15 cellular contexts compared by ENCODE assay signal in genomic region chr14:102396531-102396930, GRCh38. TPM values are rescaled to one million over a fixed set of nuclear protein-coding genes. Genes with fewer than 3 reads are reported as not detected.
DNase-seq lines count a peak whose midpoint lies in the region; ATAC-seq, FAIRE-seq and TF ChIP-seq lines count a peak whose summit lies in the region.
"Had no signal": no experiment of that assay in that cellular context is flagged by ENCODE, and none has a peak within 500 bp of the region (broad histone marks: within the 10 kb centered on the region; RNA-seq: fewer than 3 reads in every experiment).

No MANE protein-coding gene starts in this region.

- no peak overlapping the region for H3K4me2 ChIP-seq in H1 (ENCODE audit: insufficient read depth in 1 of 2, low read depth in 2 of 2, low read length in 2 of 2)
- no peak overlapping the region for H3K4me2 ChIP-seq in mesenchymal stem cell (ENCODE audit: low read length, poor library complexity, severe bottlenecking)

- peak overlapping the region; percentile 19 for H3K27ac Mint-ChIP-seq in WTC11
- no peak overlapping the region for H3K27ac Mint-ChIP-seq in CD4-positive, alpha-beta memory T cell
- H3K27ac Mint-ChIP-seq: CD8-positive, alpha-beta T cell had no signal

- no peak overlapping the region for H4K91ac ChIP-seq in H1 (replicated peaks; ENCODE audit: insufficient read length, low read length)
- H4K91ac ChIP-seq in mesenchymal stem cell (ENCODE audit: low read length): no peak overlapping the region

- TF ChIP-seq CTCF in WTC11 (IDR thresholded peaks at IDR 0.05) (no peak), H1 (IDR thresholded peaks at IDR 0.05; ENCODE audit: control extremely low read depth in 1 of 3, insufficient read depth in 1 of 3, low read depth in 1 of 3, low read length in 3 of 3) (no peak), testis (IDR thresholded peaks at IDR 0.05) (no peak)

- H3K27me3 ChIP-seq in H1 (replicated peaks in 1 of 4; ENCODE audit: control insufficient read depth in 3 of 4, extremely low read depth in 1 of 4, insufficient read depth in 3 of 4, low read length in 3 of 4) (no peaks in the 10 kb centered on the region), testis (no peaks in the 10 kb centered on the region), mesenchymal stem cell (ENCODE audit: control insufficient read depth in 1 of 2, insufficient read depth in 1 of 2, low read length in 2 of 2) (no peaks in the 10 kb centered on the region)
- H3K27me3 ChIP-seq in CD4-positive, alpha-beta memory T cell (ENCODE audit: insufficient read depth, low read length): no peaks in the 10 kb centered on the region
- H3K27me3 ChIP-seq: BE2C had no signal

- TF ChIP-seq EP300 in H1 (IDR thresholded peaks at IDR 0.05; ENCODE audit: borderline replicate concordance in 1 of 2, low read depth in 2 of 2, low read length in 2 of 2): no peak

- CTCF ChIA-PET in WTC11 (lab: Charles Lee): no interaction called here
- CTCF ChIA-PET in H1 (lab: Charles Lee; ENCODE audit: partially characterized antibody): interaction anchor here (0.6 to 0.7 kb wide), 2 partner anchors 16 to 200 kb away, joined by 3 read pairs; no protein-coding TSS in a partner anchor
- CTCF ChIA-PET in CD4-positive, alpha-beta memory T cell (lab: Charles Lee; ENCODE audit: partially characterized antibody): no interaction called here

- peaks cover 30% of the 10 kb centered on the region for H3K4me1 Mint-ChIP-seq in WTC11
- H3K4me1 Mint-ChIP-seq in CD4-positive, alpha-beta memory T cell: peaks cover 2 to 10% (median 6%) of the 10 kb centered on the region in 4 donors

- H4K5ac ChIP-seq in H1 (ENCODE audit: insufficient read length, low read depth, low read length): no peak overlapping the region

- no peak overlapping the region for H3K4ac ChIP-seq in H1 (replicated peaks; ENCODE audit: insufficient read length, low read depth, low read length)
- no peak overlapping the region for H3K4ac ChIP-seq in mesenchymal stem cell (ENCODE audit: low read depth in 1 of 2, low read length in 2 of 2)

- peaks cover 25% of the 10 kb centered on the region for H3K36me3 Mint-ChIP-seq in WTC11
- H3K36me3 Mint-ChIP-seq in CD4-positive, alpha-beta memory T cell: peaks cover 24 to 34% of the 10 kb centered on the region in 2 donors

- H2BK15ac ChIP-seq in H1 (ENCODE audit: low read length): no peak overlapping the region
- no peak overlapping the region for H2BK15ac ChIP-seq in mesenchymal stem cell (ENCODE audit: low read depth, poor library complexity, severe bottlenecking)

- FAIRE-seq in H1 (lab: Jason Lieb, UNC): no peak

- intact Hi-C loops in testis (cut with DNase I; ENCODE audit: low total_unique reads): no loop called here
- intact Hi-C loops in CD4-positive, alpha-beta memory T cell (cut with micrococcal nuclease): no loop called here

- H3K9me3 ChIP-seq in H1 (ENCODE audit: insufficient read depth in 2 of 2, low read depth in 1 of 2, low read length in 1 of 2): peaks cover 0 to 3% of the 10 kb centered on the region in 2 experiments; a peak in 1 of 4 replicates
- H3K9me3 ChIP-seq in testis: no peaks in the 10 kb centered on the region
- peaks cover 0 to 5% of the 10 kb centered on the region in 2 donors for H3K9me3 ChIP-seq in CD4-positive, alpha-beta memory T cell (ENCODE audit: control insufficient read depth in 1 of 2, low read length in 2 of 2)
- H3K9me3 ChIP-seq in mesenchymal stem cell (ENCODE audit: control insufficient read depth, low read length): peaks cover 11% of the 10 kb centered on the region
- H3K9me3 ChIP-seq: BE2C had no signal

- H4K20me1 ChIP-seq in H1 (replicated peaks in 1 of 2; ENCODE audit: control insufficient read depth in 1 of 2, insufficient read depth in 2 of 2, low read length in 2 of 2): no peaks in the 10 kb centered on the region

- no peaks in the 10 kb centered on the region for H3K23me2 ChIP-seq in H1 (ENCODE audit: low read depth, low read length)

- peaks cover 7 to 13% (median 10%) of the 10 kb centered on the region in 4 experiments; a peak in 4 of 7 replicates for H3K4me1 ChIP-seq in H1 (replicated peaks in 1 of 4; ENCODE audit: control insufficient read depth in 3 of 4, insufficient read depth in 4 of 4, low read length in 3 of 4)
- H3K4me1 ChIP-seq in testis: no peaks in the 10 kb centered on the region
- no peaks in the 10 kb centered on the region for H3K4me1 ChIP-seq in CD4-positive, alpha-beta memory T cell (ENCODE audit: insufficient read depth, low read length)
- H3K4me1 ChIP-seq in mesenchymal stem cell (ENCODE audit: control insufficient read depth, insufficient read depth, low read depth, low read length): no peaks in the 10 kb centered on the region
- H3K4me1 ChIP-seq: BE2C, HAP-1 had no signal

- H3K14ac ChIP-seq in H1 (ENCODE audit: insufficient read length): no peak overlapping the region
- no peak overlapping the region for H3K14ac ChIP-seq in mesenchymal stem cell (ENCODE audit: low read length in 2 of 2)

- POLR2A ChIA-PET in WTC11 (lab: Charles Lee) (no interaction called here), H1 (lab: Charles Lee; ENCODE audit: partially characterized antibody) (no interaction called here)
- POLR2A ChIA-PET in CD4-positive, alpha-beta memory T cell (lab: Charles Lee; ENCODE audit: partially characterized antibody): no interaction called here

- peaks cover 19% of the 10 kb centered on the region for H3K9me3 Mint-ChIP-seq in WTC11
- H3K9me3 Mint-ChIP-seq in CD4-positive, alpha-beta memory T cell: peaks cover 0 to 36% (median 19%) of the 10 kb centered on the region in 8 donors

- no peaks in the 10 kb centered on the region for H3K27me3 Mint-ChIP-seq in WTC11 (ENCODE audit: low read depth)
- no peaks in the 10 kb centered on the region for H3K27me3 Mint-ChIP-seq in CD4-positive, alpha-beta memory T cell

- no peaks in the 10 kb centered on the region for H3K79me2 ChIP-seq in H1 (ENCODE audit: control insufficient read depth in 1 of 2, insufficient read depth in 2 of 2, low read length in 2 of 2)

- no peak overlapping the region for H3K4me3 Mint-ChIP-seq in WTC11
- no peak overlapping the region for H3K4me3 Mint-ChIP-seq in CD4-positive, alpha-beta memory T cell
- H3K4me3 Mint-ChIP-seq: CD8-positive, alpha-beta T cell had no signal

- ATAC-seq in WTC11: no peak
- ATAC-seq: CD8-positive, alpha-beta T cell had no signal

- H3K4me3 ChIP-seq in H1 (ENCODE audit: extremely low read depth in 1 of 4, insufficient read depth in 2 of 4, low read depth in 3 of 4, low read length in 4 of 4): no peak overlapping the region
- no peak overlapping the region for H3K4me3 ChIP-seq in testis
- H3K4me3 ChIP-seq in CD4-positive, alpha-beta memory T cell (ENCODE audit: low read length in 2 of 2): no peak overlapping the region
- no peak overlapping the region for H3K4me3 ChIP-seq in mesenchymal stem cell (ENCODE audit: insufficient read depth in 1 of 2, low read depth in 1 of 2, low read length in 2 of 2)
- H3K4me3 ChIP-seq: HAP-1 had no signal

- H2AFZ ChIP-seq in H1 (ENCODE audit: low read length): no peak overlapping the region
- H2AFZ ChIP-seq in mesenchymal stem cell (ENCODE audit: low read depth, low read length): no peak overlapping the region

- TF ChIP-seq RAD21 in H1 (IDR thresholded peaks at IDR 0.05 in 1 of 2, conservative IDR thresholded peaks at IDR 0.05 in 1 of 2; ENCODE audit: low read depth in 2 of 2, low read length in 2 of 2): no peak

- H2BK5ac ChIP-seq in H1 (ENCODE audit: low read depth, low read length): peak overlapping the region; percentile 9; the same call in 1 of the 2 replicates
- H2BK5ac ChIP-seq in mesenchymal stem cell (ENCODE audit: low read depth, low read length, poor library complexity, severe bottlenecking): no peak overlapping the region

- H4K8ac ChIP-seq in H1 (ENCODE audit: extremely low read depth, insufficient read depth, low read length): no peak overlapping the region
- no peak overlapping the region for H4K8ac ChIP-seq in mesenchymal stem cell (ENCODE audit: low read length)

- peaks cover 0 to 3% (median under 1%) of the 10 kb centered on the region in 4 experiments; a peak in 2 of 8 replicates for H3K36me3 ChIP-seq in H1 (ENCODE audit: control insufficient read depth in 2 of 4, insufficient read depth in 4 of 4, low read length in 3 of 4)
- no peaks in the 10 kb centered on the region for H3K36me3 ChIP-seq in testis (ENCODE audit: low read depth, missing control alignments)
- no peaks in the 10 kb centered on the region for H3K36me3 ChIP-seq in CD4-positive, alpha-beta memory T cell (ENCODE audit: insufficient read depth, low read length)
- H3K36me3 ChIP-seq in mesenchymal stem cell (ENCODE audit: control insufficient read depth in 1 of 2, insufficient read depth in 2 of 2, low read depth in 1 of 2, low read length in 2 of 2): peaks cover 10 to 33% of the 10 kb centered on the region in 2 experiments
- H3K36me3 ChIP-seq: BE2C, HAP-1 had no signal

- no peak overlapping the region for H2BK120ac ChIP-seq in H1 (replicated peaks; ENCODE audit: low read depth, low read length)
- H2BK120ac ChIP-seq in mesenchymal stem cell (ENCODE audit: low read depth, low read length): no peak overlapping the region

- no peak overlapping the region for H2AK5ac ChIP-seq in H1 (ENCODE audit: low read depth, low read length)
- H2AK5ac ChIP-seq in mesenchymal stem cell (ENCODE audit: low read length, severe bottlenecking): no peak overlapping the region

- 91% methylated on average over 7 of the region's 7 CpGs; no CpG with 5 or more reads in 1 of the 2 experiments for WGBS in H1 (ENCODE audit: extremely low coverage in 1 of 2, insufficient coverage in 1 of 2, insufficient read length in 1 of 2, insufficient replicate concordance in 2 of 2, low coverage in 1 of 2, low lambda C conversion rate in 2 of 2, missing lambda C conversion rate in 1 of 2), 2 experiments
- WGBS in testis, 2 donors: 74 to 93% methylated on average over 7 of the region's 7 CpGs
- 96% methylated on average over 7 of the region's 7 CpGs for WGBS in mesenchymal stem cell

- H3K18ac ChIP-seq in H1 (ENCODE audit: extremely low read depth, low read length): peak overlapping the region; percentile 17; the same call in 1 of the 2 replicates
- no peak overlapping the region for H3K18ac ChIP-seq in mesenchymal stem cell (ENCODE audit: low read depth in 1 of 2, low read length in 2 of 2)

- DNase-seq in EH (ENCODE audit: low read depth): peak; percentile 73
- DNase-seq in WTC11 (ENCODE audit: low spot score): no peak
- no peak for DNase-seq in H1 (ENCODE audit: low read depth in 1 of 2, low spot score in 2 of 2)
- DNase-seq in testis: no peak
- DNase-seq in CD4-positive, alpha-beta memory T cell: no peak
- DNase-seq in mesenchymal stem cell: no peak
- DNase-seq: ACHN; BE2C; CD8-positive, alpha-beta T cell; COR-L47; DND-41; GOT3 had no signal

- no peak overlapping the region; the same call in 1 of the 2 replicates for H2BK12ac ChIP-seq in H1 (ENCODE audit: low read depth, low read length)
- no peak overlapping the region for H2BK12ac ChIP-seq in mesenchymal stem cell (ENCODE audit: low read length in 2 of 2)

- no peak for TF ChIP-seq POLR2A in H1 (IDR thresholded peaks at IDR 0.05; ENCODE audit: control extremely low read depth in 1 of 2, low read depth in 2 of 2, low read length in 2 of 2)
- TF ChIP-seq POLR2A in testis (IDR thresholded peaks at IDR 0.05): no peak

- H3K9ac ChIP-seq in H1 (replicated peaks in 1 of 4; ENCODE audit: extremely low read depth in 1 of 4, low read depth in 3 of 4, low read length in 3 of 4): no peak overlapping the region
- H3K9ac ChIP-seq in mesenchymal stem cell (ENCODE audit: low read length): no peak overlapping the region

- H3K27ac ChIP-seq in H1 (ENCODE audit: low read depth, low read length) (no peak overlapping the region), temporal lobe (ENCODE audit: low read depth, low read length) (peak overlapping the region; percentile 67), testis (no peak overlapping the region), mesenchymal stem cell (ENCODE audit: low read length, poor library complexity, severe bottlenecking) (no peak overlapping the region)
- no peak overlapping the region for H3K27ac ChIP-seq in CD4-positive, alpha-beta memory T cell (ENCODE audit: low read depth, low read length)
- H3K27ac ChIP-seq: C4-2B had no signal

- H3K56ac ChIP-seq in H1 (replicated peaks; ENCODE audit: insufficient read length, low read depth, low read length): no peak overlapping the region

- no peaks in the 10 kb centered on the region for H3K79me1 ChIP-seq in H1 (ENCODE audit: low read depth, low read length)
- H3K79me1 ChIP-seq in mesenchymal stem cell (replicated peaks; ENCODE audit: low read length, poor library complexity, severe bottlenecking): peaks cover 6% of the 10 kb centered on the region

- 0 out of 2 replicates have a peak overlapping the region, but pooled peaks have one; percentile 43 for H2BK20ac ChIP-seq in H1 (ENCODE audit: low read length)

- H3K23ac ChIP-seq in H1 (ENCODE audit: insufficient read length) (no peak overlapping the region), mesenchymal stem cell (ENCODE audit: low read length in 2 of 2) (no peak overlapping the region)

RNA-seq across cellular contexts. Expression of gene TECPR2, which starts 33.8 kb away (rescaled TPM):
- total RNA-seq in WTC11 (2021) (19.8 to 25.0 TPM (median 21.3 TPM) in 3 replicates), temporal lobe (18.4 TPM), testis (10 to 100 TPM; 43.4 to 65.9 TPM)
- total RNA-seq in H1 (2021; fragmentation: NEBNext Ultra II Directional; extraction: Animal tissue kit (Norgen Biotek cat#: 25700)): 19.4 and 23.2 TPM in 2 replicates
- polyA plus RNA-seq in H1 (2011; rRNA removed) (6.8 and 9.2 TPM in 2 replicates), testis (ENCODE audit: insufficient read depth, low read depth, low replicate concordance) (43.6 TPM)
- polyA plus RNA-seq in H1 (2011; cell fraction: cytosol; rRNA removed): 11.0 TPM
- 11.4 TPM for polyA plus RNA-seq in H1 (2011; cell fraction: nucleus; rRNA removed)
- polyA plus RNA-seq in H1 (2012, experiment 1 of 2): 7.6 to 8.8 TPM (median 8.3 TPM) in 4 replicates
- polyA plus RNA-seq in H1 (2012, experiment 2 of 2): 4.4 TPM
- polyA plus RNA-seq in H1 (2013, experiment 1 of 2): 8.5 TPM
- polyA plus RNA-seq in H1 (2013, experiment 2 of 2): 6.4 TPM
- 17.1 and 21.0 TPM in 2 replicates for polyA minus RNA-seq in H1 (2011; rRNA and poly(A)+ RNA removed)
- 10.2 TPM for polyA minus RNA-seq in H1 (2011; cell fraction: cytosol; rRNA and poly(A)+ RNA removed)
- 14.1 TPM for polyA minus RNA-seq in H1 (2011; cell fraction: nucleus; rRNA and poly(A)+ RNA removed)
- total RNA-seq in CD4-positive, alpha-beta memory T cell: 10 to 100 TPM in 1 of 2 experiments, 1 to 10 TPM in 1; 9.9 to 12.6 TPM
- 1 to 10 TPM in 1 of 2 donors, under 1 TPM in 1; 0.89 to 5.6 TPM for polyA plus RNA-seq in CD4-positive, alpha-beta memory T cell
- 11.6 TPM for polyA plus RNA-seq in mesenchymal stem cell (2013, experiment 1 of 2)
- 10.0 TPM for polyA plus RNA-seq in mesenchymal stem cell (2013, experiment 2 of 2)

RNA-seq across cellular contexts. Expression of gene CINP, which starts 33.8 kb away (rescaled TPM):
- total RNA-seq in WTC11 (2021) (38.3 to 43.8 TPM (median 39.5 TPM) in 3 replicates), temporal lobe (27.8 TPM), testis (10 to 100 TPM; 55.1 to 70.1 TPM)
- total RNA-seq in H1 (2021; fragmentation: NEBNext Ultra II Directional; extraction: Animal tissue kit (Norgen Biotek cat#: 25700)): 47.8 and 53.2 TPM in 2 replicates
- polyA plus RNA-seq in H1 (2011; rRNA removed) (51.6 and 59.9 TPM in 2 replicates), testis (ENCODE audit: insufficient read depth, low read depth, low replicate concordance) (80.6 TPM)
- 51.3 TPM for polyA plus RNA-seq in H1 (2011; cell fraction: cytosol; rRNA removed)
- 31.1 TPM for polyA plus RNA-seq in H1 (2011; cell fraction: nucleus; rRNA removed)
- 34.7 to 41.9 TPM (median 36.2 TPM) in 4 replicates for polyA plus RNA-seq in H1 (2012, experiment 1 of 2)
- polyA plus RNA-seq in H1 (2012, experiment 2 of 2): 40.1 TPM
- 34.2 TPM for polyA plus RNA-seq in H1 (2013, experiment 1 of 2)
- 35.7 TPM for polyA plus RNA-seq in H1 (2013, experiment 2 of 2)
- polyA minus RNA-seq in H1 (2011; rRNA and poly(A)+ RNA removed): 21.3 and 34.7 TPM in 2 replicates
- 15.2 TPM for polyA minus RNA-seq in H1 (2011; cell fraction: cytosol; rRNA and poly(A)+ RNA removed)
- polyA minus RNA-seq in H1 (2011; cell fraction: nucleus; rRNA and poly(A)+ RNA removed): 16.9 TPM
- 10 to 100 TPM; 31.5 to 32.3 TPM for total RNA-seq in CD4-positive, alpha-beta memory T cell
- polyA plus RNA-seq in CD4-positive, alpha-beta memory T cell: 10 to 100 TPM; 31.3 to 37.7 TPM
- polyA plus RNA-seq in mesenchymal stem cell (2013, experiment 1 of 2): 34.5 TPM
- 32.4 TPM for polyA plus RNA-seq in mesenchymal stem cell (2013, experiment 2 of 2)
